In the genomic region with DNA sequence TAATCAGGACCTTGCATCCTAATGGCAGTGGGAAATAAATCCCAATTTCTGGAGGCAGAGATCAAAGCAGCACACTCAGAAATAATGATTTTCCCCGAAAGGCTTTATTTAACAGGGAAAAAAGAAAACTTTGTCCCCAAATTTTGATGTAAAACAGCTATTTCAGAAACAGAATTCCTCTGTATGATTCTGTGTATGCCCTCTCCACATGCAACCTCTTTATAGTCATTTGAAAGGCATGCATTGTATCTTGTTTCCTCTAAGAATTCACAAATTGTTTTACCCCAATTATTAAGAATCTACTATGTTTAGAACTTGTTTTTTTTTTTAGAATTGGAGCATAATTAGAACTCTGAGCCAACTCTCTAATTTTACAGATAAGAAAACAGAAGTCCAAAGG, we compare ENCODE assay signal across 1 cellular context.
TF ChIP-seq lines count a peak whose summit lies in the region.

No MANE protein-coding gene starts in this region.

TF ChIP-seq in HepG2, 621 proteins besides CTCF, POLR2A, EP300 and RAD21:
- TF ChIP-seq ZZZ3 (CRISPR knock-in tag; IDR thresholded peaks at IDR 0.05; ENCODE audit: borderline replicate concordance) = no peak
- no peak for TF ChIP-seq NFE2 (CRISPR knock-in tag; IDR thresholded peaks at IDR 0.05)
- no peak for TF ChIP-seq ETV6 (CRISPR knock-in tag; conservative IDR thresholded peaks at IDR 0.05)
- no peak for TF ChIP-seq NR1H2 (CRISPR knock-in tag; IDR thresholded peaks at IDR 0.05; ENCODE audit: borderline replicate concordance, low read depth)
- no peak for TF ChIP-seq THYN1 (CRISPR knock-in tag; IDR thresholded peaks at IDR 0.05; ENCODE audit: borderline replicate concordance, low read depth)
- TF ChIP-seq MED13 (CRISPR knock-in tag; IDR thresholded peaks at IDR 0.05) = no peak
- TF ChIP-seq HIVEP1 (CRISPR knock-in tag; IDR thresholded peaks at IDR 0.05) = no peak
- TF ChIP-seq ZNF614 (CRISPR knock-in tag; IDR thresholded peaks at IDR 0.05; ENCODE audit: borderline replicate concordance) = no peak
- no peak for TF ChIP-seq ZNF350 (CRISPR knock-in tag; IDR thresholded peaks at IDR 0.05; ENCODE audit: borderline replicate concordance, low read depth)
